1 cellular context compared by ENCODE assay signal in genomic region chr2:183037660-183038340, GRCh38.
A peak's percentile ranks its signal among the peaks of the same experiment; 100 is the strongest.
TF ChIP-seq lines count a peak whose summit lies in the region.

No MANE protein-coding gene starts in this region.

TF ChIP-seq in K562, 482 proteins besides CTCF, POLR2A, EP300 and RAD21 (continued from another document and continues in another):
- TF ChIP-seq IRF1 (CRISPR knock-in tag; IDR thresholded peaks at IDR 0.05; ENCODE audit: borderline replicate concordance) (no peak), ZNF609 (CRISPR knock-in tag; IDR thresholded peaks at IDR 0.05; ENCODE audit: borderline replicate concordance) (0 out of 2 replicates have a peak, but pooled peaks have one; percentile 58), KDM5B (IDR thresholded peaks at IDR 0.05; ENCODE audit: insufficient replicate concordance, low read depth, low read length) (peak; percentile 64), BRCA1 (IDR thresholded peaks at IDR 0.05) (no peak), BRCA1 (CRISPR knock-in tag; IDR thresholded peaks at IDR 0.05) (no peak), ZNF699 (CRISPR knock-in tag; IDR thresholded peaks at IDR 0.05; ENCODE audit: insufficient replicate concordance) (no peak), ZNF696 (CRISPR knock-in tag; conservative IDR thresholded peaks at IDR 0.05) (no peak), ZNF239 (CRISPR knock-in tag; IDR thresholded peaks at IDR 0.05) (no peak), MBD1 (CRISPR knock-in tag; IDR thresholded peaks at IDR 0.05) (no peak), KAT7 (CRISPR knock-in tag; IDR thresholded peaks at IDR 0.05; ENCODE audit: borderline replicate concordance) (peak; percentile 87; the same call in 1 of the 2 replicates), RFX1 (IDR thresholded peaks at IDR 0.05) (no peak), XRCC3 (IDR thresholded peaks at IDR 0.05) (no peak), POLR2G (IDR thresholded peaks at IDR 0.05; ENCODE audit: low read depth, low read length) (peak; percentile 89), HDAC8 (tag; IDR thresholded peaks at IDR 0.05) (no peak), DNMT1 (IDR thresholded peaks at IDR 0.05) (no peak), ELF2 (CRISPR knock-in tag; IDR thresholded peaks at IDR 0.05) (no peak), SMC3 (conservative IDR thresholded peaks at IDR 0.05; ENCODE audit: insufficient read depth, low read depth, low read length) (no peak), TOE1 (IDR thresholded peaks at IDR 0.05; ENCODE audit: borderline replicate concordance) (no peak), TOE1 (CRISPR knock-in tag; IDR thresholded peaks at IDR 0.05; ENCODE audit: borderline replicate concordance, low read depth) (no peak), PKNOX1 (IDR thresholded peaks at IDR 0.05) (no peak)
- TF ChIP-seq, protein P1, sequence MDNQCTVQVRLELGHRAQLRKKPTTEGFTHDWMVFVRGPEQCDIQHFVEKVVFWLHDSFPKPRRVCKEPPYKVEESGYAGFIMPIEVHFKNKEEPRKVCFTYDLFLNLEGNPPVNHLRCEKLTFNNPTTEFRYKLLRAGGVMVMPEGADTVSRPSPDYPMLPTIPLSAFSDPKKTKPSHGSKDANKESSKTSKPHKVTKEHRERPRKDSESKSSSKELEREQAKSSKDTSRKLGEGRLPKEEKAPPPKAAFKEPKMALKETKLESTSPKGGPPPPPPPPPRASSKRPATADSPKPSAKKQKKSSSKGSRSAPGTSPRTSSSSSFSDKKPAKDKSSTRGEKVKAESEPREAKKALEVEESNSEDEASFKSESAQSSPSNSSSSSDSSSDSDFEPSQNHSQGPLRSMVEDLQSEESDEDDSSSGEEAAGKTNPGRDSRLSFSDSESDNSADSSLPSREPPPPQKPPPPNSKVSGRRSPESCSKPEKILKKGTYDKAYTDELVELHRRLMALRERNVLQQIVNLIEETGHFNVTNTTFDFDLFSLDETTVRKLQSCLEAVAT (IDR thresholded peaks at IDR 0.05), result 0 out of 4 replicates have a peak, but pooled peaks of 1 of the 2 experiments have one; percentile 5
- TF ChIP-seq, protein P2, sequence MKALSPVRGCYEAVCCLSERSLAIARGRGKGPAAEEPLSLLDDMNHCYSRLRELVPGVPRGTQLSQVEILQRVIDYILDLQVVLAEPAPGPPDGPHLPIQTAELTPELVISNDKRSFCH (CRISPR knock-in tag; IDR thresholded peaks at IDR 0.05), result no peak
- TF ChIP-seq, protein P2 (tag; IDR thresholded peaks at IDR 0.05), result peak; percentile 43; the same call in 1 of the 2 replicates
- TF ChIP-seq, protein P3, sequence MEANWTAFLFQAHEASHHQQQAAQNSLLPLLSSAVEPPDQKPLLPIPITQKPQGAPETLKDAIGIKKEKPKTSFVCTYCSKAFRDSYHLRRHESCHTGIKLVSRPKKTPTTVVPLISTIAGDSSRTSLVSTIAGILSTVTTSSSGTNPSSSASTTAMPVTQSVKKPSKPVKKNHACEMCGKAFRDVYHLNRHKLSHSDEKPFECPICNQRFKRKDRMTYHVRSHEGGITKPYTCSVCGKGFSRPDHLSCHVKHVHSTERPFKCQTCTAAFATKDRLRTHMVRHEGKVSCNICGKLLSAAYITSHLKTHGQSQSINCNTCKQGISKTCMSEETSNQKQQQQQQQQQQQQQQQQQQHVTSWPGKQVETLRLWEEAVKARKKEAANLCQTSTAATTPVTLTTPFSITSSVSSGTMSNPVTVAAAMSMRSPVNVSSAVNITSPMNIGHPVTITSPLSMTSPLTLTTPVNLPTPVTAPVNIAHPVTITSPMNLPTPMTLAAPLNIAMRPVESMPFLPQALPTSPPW (CRISPR knock-in tag; IDR thresholded peaks at IDR 0.05), result peak; percentile 40; the same call in 1 of the 2 replicates
- TF ChIP-seq, protein P4, sequence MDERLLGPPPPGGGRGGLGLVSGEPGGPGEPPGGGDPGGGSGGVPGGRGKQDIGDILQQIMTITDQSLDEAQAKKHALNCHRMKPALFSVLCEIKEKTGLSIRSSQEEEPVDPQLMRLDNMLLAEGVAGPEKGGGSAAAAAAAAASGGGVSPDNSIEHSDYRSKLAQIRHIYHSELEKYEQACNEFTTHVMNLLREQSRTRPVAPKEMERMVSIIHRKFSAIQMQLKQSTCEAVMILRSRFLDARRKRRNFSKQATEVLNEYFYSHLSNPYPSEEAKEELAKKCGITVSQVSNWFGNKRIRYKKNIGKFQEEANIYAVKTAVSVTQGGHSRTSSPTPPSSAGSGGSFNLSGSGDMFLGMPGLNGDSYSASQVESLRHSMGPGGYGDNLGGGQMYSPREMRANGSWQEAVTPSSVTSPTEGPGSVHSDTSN (CRISPR knock-in tag; IDR thresholded peaks at IDR 0.05; ENCODE audit: low read depth), result no peak
- TF ChIP-seq, protein P4 (tag; conservative IDR thresholded peaks at IDR 0.05; ENCODE audit: low read depth), result no peak
- TF ChIP-seq, protein P5, sequence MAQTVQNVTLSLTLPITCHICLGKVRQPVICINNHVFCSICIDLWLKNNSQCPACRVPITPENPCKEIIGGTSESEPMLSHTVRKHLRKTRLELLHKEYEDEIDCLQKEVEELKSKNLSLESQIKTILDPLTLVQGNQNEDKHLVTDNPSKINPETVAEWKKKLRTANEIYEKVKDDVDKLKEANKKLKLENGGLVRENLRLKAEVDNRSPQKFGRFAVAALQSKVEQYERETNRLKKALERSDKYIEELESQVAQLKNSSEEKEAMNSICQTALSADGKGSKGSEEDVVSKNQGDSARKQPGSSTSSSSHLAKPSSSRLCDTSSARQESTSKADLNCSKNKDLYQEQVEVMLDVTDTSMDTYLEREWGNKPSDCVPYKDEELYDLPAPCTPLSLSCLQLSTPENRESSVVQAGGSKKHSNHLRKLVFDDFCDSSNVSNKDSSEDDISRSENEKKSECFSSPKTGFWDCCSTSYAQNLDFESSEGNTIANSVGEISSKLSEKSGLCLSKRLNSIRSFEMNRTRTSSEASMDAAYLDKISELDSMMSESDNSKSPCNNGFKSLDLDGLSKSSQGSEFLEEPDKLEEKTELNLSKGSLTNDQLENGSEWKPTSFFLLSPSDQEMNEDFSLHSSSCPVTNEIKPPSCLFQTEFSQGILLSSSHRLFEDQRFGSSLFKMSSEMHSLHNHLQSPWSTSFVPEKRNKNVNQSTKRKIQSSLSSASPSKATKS (CRISPR knock-in tag; IDR thresholded peaks at IDR 0.05), result no peak
- TF ChIP-seq, protein P6, sequence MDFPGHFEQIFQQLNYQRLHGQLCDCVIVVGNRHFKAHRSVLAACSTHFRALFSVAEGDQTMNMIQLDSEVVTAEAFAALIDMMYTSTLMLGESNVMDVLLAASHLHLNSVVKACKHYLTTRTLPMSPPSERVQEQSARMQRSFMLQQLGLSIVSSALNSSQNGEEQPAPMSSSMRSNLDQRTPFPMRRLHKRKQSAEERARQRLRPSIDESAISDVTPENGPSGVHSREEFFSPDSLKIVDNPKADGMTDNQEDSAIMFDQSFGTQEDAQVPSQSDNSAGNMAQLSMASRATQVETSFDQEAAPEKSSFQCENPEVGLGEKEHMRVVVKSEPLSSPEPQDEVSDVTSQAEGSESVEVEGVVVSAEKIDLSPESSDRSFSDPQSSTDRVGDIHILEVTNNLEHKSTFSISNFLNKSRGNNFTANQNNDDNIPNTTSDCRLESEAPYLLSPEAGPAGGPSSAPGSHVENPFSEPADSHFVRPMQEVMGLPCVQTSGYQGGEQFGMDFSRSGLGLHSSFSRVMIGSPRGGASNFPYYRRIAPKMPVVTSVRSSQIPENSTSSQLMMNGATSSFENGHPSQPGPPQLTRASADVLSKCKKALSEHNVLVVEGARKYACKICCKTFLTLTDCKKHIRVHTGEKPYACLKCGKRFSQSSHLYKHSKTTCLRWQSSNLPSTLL (IDR thresholded peaks at IDR 0.05), result no peak
- TF ChIP-seq, protein P7, sequence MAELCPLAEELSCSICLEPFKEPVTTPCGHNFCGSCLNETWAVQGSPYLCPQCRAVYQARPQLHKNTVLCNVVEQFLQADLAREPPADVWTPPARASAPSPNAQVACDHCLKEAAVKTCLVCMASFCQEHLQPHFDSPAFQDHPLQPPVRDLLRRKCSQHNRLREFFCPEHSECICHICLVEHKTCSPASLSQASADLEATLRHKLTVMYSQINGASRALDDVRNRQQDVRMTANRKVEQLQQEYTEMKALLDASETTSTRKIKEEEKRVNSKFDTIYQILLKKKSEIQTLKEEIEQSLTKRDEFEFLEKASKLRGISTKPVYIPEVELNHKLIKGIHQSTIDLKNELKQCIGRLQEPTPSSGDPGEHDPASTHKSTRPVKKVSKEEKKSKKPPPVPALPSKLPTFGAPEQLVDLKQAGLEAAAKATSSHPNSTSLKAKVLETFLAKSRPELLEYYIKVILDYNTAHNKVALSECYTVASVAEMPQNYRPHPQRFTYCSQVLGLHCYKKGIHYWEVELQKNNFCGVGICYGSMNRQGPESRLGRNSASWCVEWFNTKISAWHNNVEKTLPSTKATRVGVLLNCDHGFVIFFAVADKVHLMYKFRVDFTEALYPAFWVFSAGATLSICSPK (IDR thresholded peaks at IDR 0.05; ENCODE audit: borderline replicate concordance), result no peak
- TF ChIP-seq, protein P8, sequence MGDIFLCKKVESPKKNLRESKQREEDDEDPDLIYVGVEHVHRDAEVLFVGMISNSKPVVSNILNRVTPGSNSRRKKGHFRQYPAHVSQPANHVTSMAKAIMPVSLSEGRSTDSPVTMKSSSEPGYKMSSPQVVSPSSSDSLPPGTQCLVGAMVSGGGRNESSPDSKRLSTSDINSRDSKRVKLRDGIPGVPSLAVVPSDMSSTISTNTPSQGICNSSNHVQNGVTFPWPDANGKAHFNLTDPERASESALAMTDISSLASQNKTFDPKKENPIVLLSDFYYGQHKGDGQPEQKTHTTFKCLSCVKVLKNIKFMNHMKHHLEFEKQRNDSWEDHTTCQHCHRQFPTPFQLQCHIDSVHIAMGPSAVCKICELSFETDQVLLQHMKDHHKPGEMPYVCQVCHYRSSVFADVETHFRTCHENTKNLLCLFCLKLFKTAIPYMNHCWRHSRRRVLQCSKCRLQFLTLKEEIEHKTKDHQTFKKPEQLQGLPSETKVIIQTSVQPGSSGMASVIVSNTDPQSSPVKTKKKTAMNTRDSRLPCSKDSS (IDR thresholded peaks at IDR 0.05; ENCODE audit: low read depth, partially characterized antibody), result no peak
